In genomic region chr4:82450966-82451755, GRCh38 we compare ENCODE assay signal across 9 cellular contexts.
"Had no signal": no experiment of that assay in that cellular context is flagged by ENCODE, and none has a peak within 500 bp of the region (broad histone marks: within the 10 kb centered on the region; RNA-seq: fewer than 3 reads in every experiment).

No MANE protein-coding gene starts in this region.

- H3K4me3 ChIP-seq: stomach, thyroid gland, vagina had no signal

- H3K27ac ChIP-seq: stomach, thyroid gland, vagina had no signal

- DNase-seq: activated CD4-positive, alpha-beta T cell treated with anti-CD3 and anti-CD28 coated beads for 1 hour; activated CD8-positive, alpha-beta memory T cell treated with anti-CD3 and anti-CD28 coated beads for 24 hours; activated gamma-delta T cell; hippocampal formation; stimulated activated CD4-positive, alpha-beta T cell treated with anti-CD3 and anti-CD28 coated beads, Interleukin-4, amount 100 ng/mL, for 1 hour; stomach; thyroid gland had no signal

- H3K9me3 Mint-ChIP-seq: neural crest cell had no signal

- H3K4me3 Mint-ChIP-seq: neural crest cell had no signal

- H3K4me1 ChIP-seq: stomach, thyroid gland, vagina had no signal

- H3K27me3 ChIP-seq: stomach, thyroid gland, vagina had no signal

- H3K9me3 ChIP-seq: stomach, thyroid gland, vagina had no signal
